1 cellular context compared by ENCODE assay signal in genomic region chr15:69591905-69592508, GRCh38.
A peak's percentile ranks its signal among the peaks of the same experiment; 100 is the strongest.
TF ChIP-seq lines count a peak whose summit lies in the region.

No MANE protein-coding gene starts in this region.

TF ChIP-seq in HepG2, 621 proteins besides CTCF, POLR2A, EP300 and RAD21 (continued from another document and continues in another):
- TF ChIP-seq ATF4 (CRISPR knock-in tag; IDR thresholded peaks at IDR 0.05) = peak in 1 of 2 experiments; percentile 82; a peak in 2 of 4 replicates
- TF ChIP-seq ATRX (CRISPR knock-in tag; IDR thresholded peaks at IDR 0.05; ENCODE audit: borderline replicate concordance) = no peak
- TF ChIP-seq MEIS2 (CRISPR knock-in tag; IDR thresholded peaks at IDR 0.05) = peak; percentile 61; the same call in 1 of the 2 replicates
- TF ChIP-seq ZNF281 (CRISPR knock-in tag; IDR thresholded peaks at IDR 0.05; ENCODE audit: borderline replicate concordance) = peak; percentile 91
- TF ChIP-seq HNF1B (CRISPR knock-in tag; IDR thresholded peaks at IDR 0.05) = peak; percentile 50; the same call in 1 of the 2 replicates
- peak; percentile 66; the same call in 1 of the 2 replicates for TF ChIP-seq ZSCAN21 (CRISPR knock-in tag; IDR thresholded peaks at IDR 0.05; ENCODE audit: borderline replicate concordance)
- 0 out of 2 replicates have a peak, but pooled peaks have one; percentile 49 for TF ChIP-seq ZNF780A (CRISPR knock-in tag; IDR thresholded peaks at IDR 0.05)
- TF ChIP-seq ATF7 (IDR thresholded peaks at IDR 0.05) = 0 out of 2 replicates have a peak, but pooled peaks have one; percentile 59
- peak; percentile 67; the same call in 1 of the 2 replicates for TF ChIP-seq ATF7 (CRISPR knock-in tag; IDR thresholded peaks at IDR 0.05)
- peak; percentile 68 for TF ChIP-seq ZSCAN9 (CRISPR knock-in tag; IDR thresholded peaks at IDR 0.05; ENCODE audit: borderline replicate concordance)
- no peak for TF ChIP-seq ZFP36L2 (CRISPR knock-in tag; IDR thresholded peaks at IDR 0.05)
- TF ChIP-seq SAP130 (CRISPR knock-in tag; IDR thresholded peaks at IDR 0.05; ENCODE audit: low read depth) = peak; percentile 76
- TF ChIP-seq REST (IDR thresholded peaks at IDR 0.05; ENCODE audit: borderline replicate concordance in 1 of 2, low read depth in 1 of 2, low read length in 2 of 2) = peak in 1 of 2 experiments; percentile 88; a peak in 2 of 4 replicates
- 0 out of 2 replicates have a peak, but pooled peaks have one; percentile 49 for TF ChIP-seq YEATS2 (CRISPR knock-in tag; IDR thresholded peaks at IDR 0.05; ENCODE audit: borderline replicate concordance)
- peak; percentile 39; the same call in 1 of the 2 replicates for TF ChIP-seq GABPB1 (CRISPR knock-in tag; IDR thresholded peaks at IDR 0.05)
- TF ChIP-seq ATF1 (CRISPR knock-in tag; IDR thresholded peaks at IDR 0.05) = peak; percentile 75
- no peak for TF ChIP-seq ZNF136 (CRISPR knock-in tag; IDR thresholded peaks at IDR 0.05; ENCODE audit: low read depth)
- peak; percentile 85 for TF ChIP-seq GATAD2A (CRISPR knock-in tag; IDR thresholded peaks at IDR 0.05)
- 0 out of 2 replicates have a peak, but pooled peaks have one; percentile 50 for TF ChIP-seq SMYD3 (CRISPR knock-in tag; IDR thresholded peaks at IDR 0.05)
- TF ChIP-seq GTF2F1 (IDR thresholded peaks at IDR 0.05; ENCODE audit: low read length) = no peak
- TF ChIP-seq HOXD1 (CRISPR knock-in tag; IDR thresholded peaks at IDR 0.05) = peak; percentile 98
- TF ChIP-seq FOSL1 (CRISPR knock-in tag; IDR thresholded peaks at IDR 0.05; ENCODE audit: borderline replicate concordance) = peak; percentile 100
- TF ChIP-seq ZGPAT (CRISPR knock-in tag; IDR thresholded peaks at IDR 0.05) = peak; percentile 93
- peak; percentile 95 for TF ChIP-seq RARA (CRISPR knock-in tag; IDR thresholded peaks at IDR 0.05)
- no peak for TF ChIP-seq ZNF800 (CRISPR knock-in tag; IDR thresholded peaks at IDR 0.05)
- TF ChIP-seq MEF2D (CRISPR knock-in tag; IDR thresholded peaks at IDR 0.05) = peak; percentile 69; the same call in 1 of the 2 replicates
- TF ChIP-seq ZNF350 (CRISPR knock-in tag; IDR thresholded peaks at IDR 0.05; ENCODE audit: borderline replicate concordance, low read depth) = no peak
- peak; percentile 88 for TF ChIP-seq HDAC1 (CRISPR knock-in tag; IDR thresholded peaks at IDR 0.05)
- 0 out of 2 replicates have a peak, but pooled peaks have one; percentile 26 for TF ChIP-seq TFDP2 (CRISPR knock-in tag; IDR thresholded peaks at IDR 0.05)
- peak; percentile 47; the same call in 1 of the 2 replicates for TF ChIP-seq ZNF652 (CRISPR knock-in tag; IDR thresholded peaks at IDR 0.05; ENCODE audit: borderline replicate concordance, low read depth)
- peak; percentile 48; the same call in 1 of the 2 replicates for TF ChIP-seq ZBTB7B (CRISPR knock-in tag; IDR thresholded peaks at IDR 0.05)
- peak; percentile 100 for TF ChIP-seq RERE (CRISPR knock-in tag; IDR thresholded peaks at IDR 0.05; ENCODE audit: low read depth)
- TF ChIP-seq PREB (CRISPR knock-in tag; IDR thresholded peaks at IDR 0.05) = no peak
